20 cellular contexts compared by ENCODE assay signal in the genomic region with DNA sequence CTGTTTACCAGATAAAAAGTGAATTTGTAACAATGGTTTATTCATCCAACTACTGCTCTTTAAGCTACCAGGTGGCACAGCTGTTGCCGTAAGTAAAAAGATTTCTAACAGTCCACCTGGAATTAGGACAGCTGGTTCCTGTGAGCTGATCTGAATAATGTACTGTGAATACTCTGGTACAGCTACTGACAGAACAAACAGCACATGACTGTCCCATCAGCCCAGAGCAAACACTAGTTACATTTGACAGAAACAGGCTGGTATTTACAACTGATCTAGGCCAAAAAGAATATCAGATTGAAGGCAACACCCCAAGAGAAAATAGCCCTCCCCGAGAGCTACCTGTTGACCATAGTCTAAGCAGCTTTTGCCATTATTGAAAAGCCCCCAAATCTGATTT.
DNase-seq lines count a peak whose midpoint lies in the region; FAIRE-seq and TF ChIP-seq lines count a peak whose summit lies in the region.
"Had no signal": no experiment of that assay in that cellular context is flagged by ENCODE, and none has a peak within 500 bp of the region (broad histone marks: within the 10 kb centered on the region; RNA-seq: fewer than 3 reads in every experiment).

No MANE protein-coding gene starts in this region.

- H3K4me3 Mint-ChIP-seq in type B pancreatic cell = no peak overlapping the region
- H3K4me3 Mint-ChIP-seq: activated CD4-positive, alpha-beta T cell treated with anti-CD3 and anti-CD28 coated beads, Interleukin-2, amount 10 ng/mL, durations not matched to agents 24 days and 14 days; activated naive CD8-positive, alpha-beta T cell; activated T-cell treated with anti-CD3 and anti-CD28 coated beads, Interleukin-2, amount 50 U/mL, for 4 hours; stimulated activated naive B cell treated with anti-CD40 and anti-IgM and Interleukin-4, amounts not matched to agents 10 μg/mL and 1 μg/mL and 100 μg/mL, for 72 hours had no signal

- H3K36me3 Mint-ChIP-seq in type B pancreatic cell = no peaks in the 10 kb centered on the region
- H3K36me3 Mint-ChIP-seq: activated naive CD8-positive, alpha-beta T cell; stimulated activated naive B cell treated with anti-CD40 and anti-IgM and Interleukin-4, amounts not matched to agents 10 μg/mL and 1 μg/mL and 100 μg/mL, for 72 hours had no signal

- H3K4me1 ChIP-seq in endocrine pancreas (ENCODE audit: control insufficient read depth, insufficient read depth, low read length) (peaks cover 19% of the 10 kb centered on the region), small intestine (ENCODE audit: control insufficient read depth in 2 of 2, insufficient read depth in 1 of 2, low read depth in 1 of 2, low read length in 1 of 2) (no peaks in the 10 kb centered on the region)
- H3K4me1 ChIP-seq: A549, esophagus muscularis mucosa had no signal

- H3K27ac ChIP-seq in small intestine (ENCODE audit: low read depth in 1 of 2, low read length in 1 of 2) = no peak overlapping the region
- H3K27ac ChIP-seq: A549, brain microvascular endothelial cell, esophagus muscularis mucosa, heart left ventricle had no signal

- H3K36me3 ChIP-seq in endocrine pancreas (ENCODE audit: control insufficient read depth, insufficient read depth, low read length) (no peaks in the 10 kb centered on the region), small intestine (ENCODE audit: control insufficient read depth in 2 of 2, insufficient read depth in 2 of 2, low read length in 2 of 2) (no peaks in the 10 kb centered on the region)
- H3K36me3 ChIP-seq: brain microvascular endothelial cell, esophagus muscularis mucosa, heart left ventricle had no signal

- no peak overlapping the region for H3K27ac Mint-ChIP-seq in type B pancreatic cell
- H3K27ac Mint-ChIP-seq: activated CD4-positive, alpha-beta T cell treated with anti-CD3 and anti-CD28 coated beads, Interleukin-2, amount 10 ng/mL, durations not matched to agents 24 days and 14 days; activated naive CD8-positive, alpha-beta T cell; stimulated activated naive B cell treated with anti-CD40 and anti-IgM and Interleukin-4, amounts not matched to agents 10 μg/mL and 1 μg/mL and 100 μg/mL, for 72 hours had no signal

- DNase-seq in NCI-H2196 treated with DMSO at 0.1 percent for 48 hours (lab: John Stamatoyannopoulos, UW; ENCODE audit: unreplicated experiment) (peak; percentile 43), NCI-H2196 (lab: John Stamatoyannopoulos, UW; ENCODE audit: unreplicated experiment) (no peak), NCI-H510A (lab: John Stamatoyannopoulos, UW) (peak; percentile 11), small intestine (peak; percentile 1), COLO829 (ENCODE audit: low spot score) (no peak), GM19240 (ENCODE audit: insufficient read length, low spot score) (no peak), type B pancreatic cell (ENCODE audit: extremely low spot score, unreplicated experiment) (no peak)
- DNase-seq: activated CD4-positive, alpha-beta T cell treated with anti-CD3 and anti-CD28 coated beads, Interleukin-2, amount 10 ng/mL, durations not matched to agents 24 days and 14 days; activated T-cell treated with anti-CD3 and anti-CD28 coated beads, Interleukin-2, amount 50 U/mL, for 4 hours; brain microvascular endothelial cell; dermis blood vessel endothelial cell; EL; H7; heart left ventricle; kidney glomerular epithelial cell; stimulated activated naive B cell treated with anti-CD40 and anti-IgM and Interleukin-4, amounts not matched to agents 10 μg/mL and 1 μg/mL and 100 μg/mL, for 72 hours had no signal

- no peaks in the 10 kb centered on the region for H3K27me3 Mint-ChIP-seq in type B pancreatic cell
- H3K27me3 Mint-ChIP-seq: activated CD4-positive, alpha-beta T cell treated with anti-CD3 and anti-CD28 coated beads, Interleukin-2, amount 10 ng/mL, durations not matched to agents 24 days and 14 days; activated naive CD8-positive, alpha-beta T cell; stimulated activated naive B cell treated with anti-CD40 and anti-IgM and Interleukin-4, amounts not matched to agents 10 μg/mL and 1 μg/mL and 100 μg/mL, for 72 hours had no signal

- H3K4me1 Mint-ChIP-seq in type B pancreatic cell (ENCODE audit: unreplicated experiment) = no peaks in the 10 kb centered on the region
- H3K4me1 Mint-ChIP-seq: activated CD4-positive, alpha-beta T cell treated with anti-CD3 and anti-CD28 coated beads, Interleukin-2, amount 10 ng/mL, durations not matched to agents 24 days and 14 days; stimulated activated naive B cell treated with anti-CD40 and anti-IgM and Interleukin-4, amounts not matched to agents 10 μg/mL and 1 μg/mL and 100 μg/mL, for 72 hours had no signal

- no peak for FAIRE-seq in small intestine (lab: Jason Lieb, UNC)
- FAIRE-seq: A549 had no signal

- H3K27me3 ChIP-seq in endocrine pancreas (ENCODE audit: control insufficient read depth, insufficient read depth, low read length) (no peaks in the 10 kb centered on the region), small intestine (ENCODE audit: control insufficient read depth in 2 of 2, insufficient read depth in 2 of 2, low read length in 2 of 2) (no peaks in the 10 kb centered on the region)
- H3K27me3 ChIP-seq: brain microvascular endothelial cell, esophagus muscularis mucosa, heart left ventricle had no signal

- H3K9me3 ChIP-seq in endocrine pancreas (ENCODE audit: control insufficient read depth, low read length) (no peaks in the 10 kb centered on the region), small intestine (ENCODE audit: control insufficient read depth, low read depth) (no peaks in the 10 kb centered on the region)
- H3K9me3 ChIP-seq: A549, esophagus muscularis mucosa, heart left ventricle had no signal

- H3K4me3 ChIP-seq in endocrine pancreas (ENCODE audit: control insufficient read depth, insufficient read depth, low read length) (peak overlapping the region; percentile 14), small intestine (ENCODE audit: low read depth in 1 of 2, low read length in 2 of 2) (no peak overlapping the region)
- H3K4me3 ChIP-seq: A549, esophagus muscularis mucosa, heart left ventricle had no signal

- H3K9ac ChIP-seq in endocrine pancreas (ENCODE audit: control insufficient read depth, insufficient read depth, low read length) = no peak overlapping the region

- no peak for TF ChIP-seq CTCF in type B pancreatic cell (conservative IDR thresholded peaks at IDR 0.05)

- H3K9me3 Mint-ChIP-seq in type B pancreatic cell = no peaks in the 10 kb centered on the region
- H3K9me3 Mint-ChIP-seq: activated CD4-positive, alpha-beta T cell treated with anti-CD3 and anti-CD28 coated beads, Interleukin-2, amount 10 ng/mL, durations not matched to agents 24 days and 14 days; activated T-cell treated with anti-CD3 and anti-CD28 coated beads, Interleukin-2, amount 50 U/mL, for 4 hours; stimulated activated naive B cell treated with anti-CD40 and anti-IgM and Interleukin-4, amounts not matched to agents 10 μg/mL and 1 μg/mL and 100 μg/mL, for 72 hours had no signal

- 40 to 54% (median 43%) methylated on average over 2 of the region's 2 CpGs for WGBS in small intestine, 3 donors

Comparison
In these comparisons a context has a peak if more than half of its experiments do, and no peak if none do; other contexts are left out.
1. DNase-seq: peak in NCI-H2196 treated with DMSO at 0.1 percent for 48 hours (single experiment), NCI-H510A (single experiment) and small intestine (single experiment); none in NCI-H2196 (single experiment), COLO829 (single experiment), GM19240 (single experiment) and type B pancreatic cell (single experiment).